25 cellular contexts compared by ENCODE assay signal in genomic region chr2:181846840-181847554, GRCh38.
"Had no signal": no experiment of that assay in that cellular context is flagged by ENCODE, and none has a peak within 500 bp of the region (broad histone marks: within the 10 kb centered on the region; RNA-seq: fewer than 3 reads in every experiment).

No MANE protein-coding gene starts in this region.

- H3K27ac Mint-ChIP-seq: activated CD4-positive, alpha-beta memory T cell treated with anti-CD3 and anti-CD28 coated beads, Interleukin-2, amount 10 ng/mL, durations not matched to agents 7 days and 5 days; activated naive CD8-positive, alpha-beta T cell treated with anti-CD3 and anti-CD28 coated beads, Interleukin-2, amount 50 U/mL, for 24 hours; activated T-cell treated with anti-CD3 and anti-CD28 coated beads, Interleukin-2, amount 50 U/mL, for 72 hours; natural killer cell; stimulated activated memory B cell treated with anti-CD40 and anti-IgM and Interleukin-4, amounts not matched to agents 10 μg/mL and 1 μg/mL and 100 μg/mL, for 72 hours; T-helper 1 cell treated with Interleukin-12 subunit alpha and Interleukin-12 subunit beta and Interleukin-4 antibody, amounts not matched to agents 30 μg/mL and 1 μg/mL, for 36 hours had no signal

- DNase-seq: activated CD4-positive, alpha-beta memory T cell treated with anti-CD3 and anti-CD28 coated beads, Interleukin-2, amount 10 ng/mL, durations not matched to agents 7 days and 5 days; activated CD4-positive, alpha-beta T cell treated with anti-CD3 and anti-CD28 coated beads for 48 hours; activated effector memory CD4-positive, alpha-beta T cell treated with anti-CD3 and anti-CD28 coated beads, Interleukin-2, amount 50 U/mL, for 16 hours; activated naive CD4-positive, alpha-beta T cell treated with anti-CD3 and anti-CD28 coated beads, Interleukin-2, amount 50 U/mL, for 16 hours; activated naive CD8-positive, alpha-beta T cell treated with anti-CD3 and anti-CD28 coated beads, Interleukin-2, amount 50 U/mL, for 24 hours; activated T-cell treated with anti-CD3 and anti-CD28 coated beads, Interleukin-2, amount 50 U/mL, for 72 hours; cortex of kidney; erythroblast; foreskin fibroblast; heart right ventricle; islet precursor cell; left cardiac atrium; natural killer cell; ovary; right cardiac atrium; stimulated activated CD4-positive, alpha-beta T cell treated with anti-CD3 and anti-CD28 coated beads, Interleukin-1b, Interleukin-23, amount 100 ng/mL, for 48 hours; stomach; uterus had no signal

- H3K4me1 ChIP-seq: prostate gland, uterus had no signal

- H3K4me3 ChIP-seq: cardiac muscle cell, heart right ventricle, lung, ovary, prostate gland, skin epidermis, stomach, uterus had no signal

- H3K36me3 ChIP-seq: cardiac muscle cell, heart right ventricle, neutrophil, ovary, prostate gland, stomach, uterus had no signal

- H3K36me3 Mint-ChIP-seq: natural killer cell; stimulated activated memory B cell treated with anti-CD40 and anti-IgM and Interleukin-4, amounts not matched to agents 10 μg/mL and 1 μg/mL and 100 μg/mL, for 72 hours had no signal

- H3K9me3 Mint-ChIP-seq: activated CD4-positive, alpha-beta memory T cell treated with anti-CD3 and anti-CD28 coated beads, Interleukin-2, amount 10 ng/mL, durations not matched to agents 7 days and 5 days; activated naive CD8-positive, alpha-beta T cell treated with anti-CD3 and anti-CD28 coated beads, Interleukin-2, amount 50 U/mL, for 24 hours; activated T-cell treated with anti-CD3 and anti-CD28 coated beads, Interleukin-2, amount 50 U/mL, for 72 hours; natural killer cell; stimulated activated memory B cell treated with anti-CD40 and anti-IgM and Interleukin-4, amounts not matched to agents 10 μg/mL and 1 μg/mL and 100 μg/mL, for 72 hours; T-helper 1 cell treated with Interleukin-12 subunit alpha and Interleukin-12 subunit beta and Interleukin-4 antibody, amounts not matched to agents 30 μg/mL and 1 μg/mL, for 36 hours had no signal

- H3K9me3 ChIP-seq: heart right ventricle, neutrophil, ovary, prostate gland, stomach, uterus had no signal

- H3K4me1 Mint-ChIP-seq: natural killer cell had no signal

- H3K27me3 ChIP-seq: heart right ventricle, neutrophil, ovary, stomach, uterus had no signal

- ATAC-seq: activated naive CD8-positive, alpha-beta T cell treated with anti-CD3 and anti-CD28 coated beads, Interleukin-2, amount 50 U/mL, for 24 hours; activated T-cell treated with anti-CD3 and anti-CD28 coated beads, Interleukin-2, amount 50 U/mL, for 72 hours; left cardiac atrium; natural killer cell; right cardiac atrium; stimulated activated memory B cell treated with anti-CD40 and anti-IgM and Interleukin-4, amounts not matched to agents 10 μg/mL and 1 μg/mL and 100 μg/mL, for 72 hours had no signal

- H3K27ac ChIP-seq: cardiac muscle cell, neutrophil, ovary, prostate gland, uterus had no signal

- H3K4me3 Mint-ChIP-seq: activated CD4-positive, alpha-beta memory T cell treated with anti-CD3 and anti-CD28 coated beads, Interleukin-2, amount 10 ng/mL, durations not matched to agents 7 days and 5 days; activated naive CD8-positive, alpha-beta T cell treated with anti-CD3 and anti-CD28 coated beads, Interleukin-2, amount 50 U/mL, for 24 hours; activated T-cell treated with anti-CD3 and anti-CD28 coated beads, Interleukin-2, amount 50 U/mL, for 72 hours; natural killer cell; stimulated activated memory B cell treated with anti-CD40 and anti-IgM and Interleukin-4, amounts not matched to agents 10 μg/mL and 1 μg/mL and 100 μg/mL, for 72 hours; T-helper 1 cell treated with Interleukin-12 subunit alpha and Interleukin-12 subunit beta and Interleukin-4 antibody, amounts not matched to agents 30 μg/mL and 1 μg/mL, for 36 hours had no signal
